Comparison of ENCODE assay signal across 24 cellular contexts in genomic region chr16:80009971-80010659, GRCh38.
"Had no signal": no experiment of that assay in that cellular context is flagged by ENCODE, and none has a peak within 500 bp of the region (broad histone marks: within the 10 kb centered on the region; RNA-seq: fewer than 3 reads in every experiment).

No MANE protein-coding gene starts in this region.

- ATAC-seq: activated naive CD8-positive, alpha-beta T cell treated with anti-CD3 and anti-CD28 coated beads, Interleukin-2, amount 50 U/mL, for 24 hours; esophagus mucosa; pancreas; psoas muscle; stimulated activated naive B cell treated with anti-CD40 and anti-IgM and Interleukin-4, amounts not matched to agents 10 μg/mL and 1 μg/mL and 100 μg/mL, for 72 hours had no signal

- H3K36me3 ChIP-seq: breast epithelium, left ventricle myocardium inferior, neutrophil, pancreas, transverse colon had no signal

- H3K4me3 ChIP-seq: breast epithelium, left ventricle myocardium inferior, pancreas, psoas muscle, transverse colon had no signal

- H3K27me3 ChIP-seq: breast epithelium, neutrophil, pancreas, transverse colon had no signal

- H3K9me3 ChIP-seq: breast epithelium, left ventricle myocardium inferior, neutrophil, pancreas, psoas muscle, transverse colon had no signal

- H3K4me1 ChIP-seq: breast epithelium, left ventricle myocardium inferior, pancreas, psoas muscle had no signal

- H3K27ac ChIP-seq: breast epithelium, left ventricle myocardium inferior, neutrophil, pancreas, psoas muscle, transverse colon, VCaP had no signal

- DNase-seq: activated CD4-positive, alpha-beta memory T cell treated with anti-CD3 and anti-CD28 coated beads for 36 hours; activated CD4-positive, alpha-beta T cell treated with anti-CD3 and anti-CD28 coated beads for 48 hours; activated CD8-positive, alpha-beta memory T cell treated with anti-CD3 and anti-CD28 coated beads, Interleukin-2, amount 50 U/mL, for 4 hours; activated gamma-delta T cell; activated naive CD4-positive, alpha-beta T cell treated with anti-CD3 and anti-CD28 coated beads, Interleukin-2, amount 50 U/mL, for 16 hours; activated naive CD8-positive, alpha-beta T cell treated with anti-CD3 and anti-CD28 coated beads, Interleukin-2, amount 50 U/mL, for 24 hours; activated T-cell treated with anti-CD3 and anti-CD28 coated beads, Interleukin-2, amount 50 U/mL, for 1 hour; amygdala; central memory CD4-positive, alpha-beta T cell; endodermal cell; left ventricle myocardium inferior; naive B cell; nephron progenitor cell; pancreas; psoas muscle; stimulated activated CD4-positive, alpha-beta T cell treated with anti-CD3 and anti-CD28 coated beads, Interleukin-15, amount 100 ng/mL, for 24 hours; stimulated activated CD4-positive, alpha-beta T cell treated with anti-CD3 and anti-CD28 coated beads, Interleukin-2, amount 100 ng/mL, for 24 hours; stimulated activated naive B cell treated with anti-CD40 and anti-IgM and Interleukin-4, amounts not matched to agents 10 μg/mL and 1 μg/mL and 100 μg/mL, for 72 hours; T-helper 9 cell; transverse colon had no signal
